ENCODE assay signal across 27 cellular contexts in the genomic region with DNA sequence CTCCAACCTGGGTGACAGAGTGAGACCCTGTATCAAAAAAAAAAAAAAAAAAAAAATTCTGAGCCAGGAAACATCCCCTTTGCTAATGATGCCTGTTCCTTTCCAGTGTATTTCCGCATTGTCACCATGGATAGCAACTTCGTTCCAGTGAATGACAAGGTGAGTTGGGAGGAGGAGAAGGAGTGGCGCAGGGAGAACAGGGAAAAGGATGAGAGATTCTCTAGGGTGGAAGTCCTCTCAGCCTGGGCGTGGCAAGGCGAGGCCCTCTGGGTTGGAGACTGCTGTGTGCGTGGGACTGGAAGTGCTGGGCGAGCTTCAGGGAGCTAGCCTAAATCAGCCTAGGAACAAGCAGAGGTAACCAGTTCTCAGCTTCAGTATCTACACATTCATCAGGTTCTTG. TPM values are rescaled to one million over a fixed set of nuclear protein-coding genes. Genes with fewer than 3 reads are reported as not detected.
"Had no signal": no experiment of that assay in that cellular context is flagged by ENCODE, and none has a peak within 500 bp of the region (broad histone marks: within the 10 kb centered on the region; RNA-seq: fewer than 3 reads in every experiment).

No MANE protein-coding gene starts in this region.

- DNase-seq: activated CD4-positive, alpha-beta memory T cell treated with anti-CD3 and anti-CD28 coated beads, Interleukin-2, amount 10 ng/mL, durations not matched to agents 7 days and 5 days; activated CD4-positive, alpha-beta T cell treated with anti-CD3 and anti-CD28 coated beads for 4 hours; activated CD8-positive, alpha-beta memory T cell treated with anti-CD3 and anti-CD28 coated beads, Interleukin-2, amount 10 ng/mL, durations not matched to agents 7 days and 5 days; activated naive CD8-positive, alpha-beta T cell treated with anti-CD3 and anti-CD28 coated beads, Interleukin-2, amount 10 ng/mL, durations not matched to agents 7 days and 5 days; amygdala; effector CD8-positive, alpha-beta T cell; heart left ventricle; kidney; midbrain; nephron progenitor cell; occipital lobe; stimulated activated CD4-positive, alpha-beta T cell treated with anti-CD3 and anti-CD28 coated beads, Interleukin-4, amount 100 ng/mL, for 1 hour; stomach; upper lobe of left lung had no signal

- ATAC-seq: activated CD8-positive, alpha-beta memory T cell treated with anti-CD3 and anti-CD28 coated beads, Interleukin-2, amount 10 ng/mL, durations not matched to agents 7 days and 5 days; gastroesophageal sphincter; heart left ventricle; left lobe of liver; stimulated activated effector memory CD8-positive, alpha-beta T cell treated with anti-CD3 and anti-CD28 coated beads, Interleukin-12 subunit alpha, Interleukin-12 subunit beta, amount 100 ng/mL, for 72 hours had no signal

- H3K4me3 Mint-ChIP-seq: activated CD4-positive, alpha-beta memory T cell treated with anti-CD3 and anti-CD28 coated beads, Interleukin-2, amount 10 ng/mL, durations not matched to agents 7 days and 5 days; activated CD8-positive, alpha-beta memory T cell treated with anti-CD3 and anti-CD28 coated beads, Interleukin-2, amount 10 ng/mL, durations not matched to agents 7 days and 5 days; activated naive CD8-positive, alpha-beta T cell treated with anti-CD3 and anti-CD28 coated beads, Interleukin-2, amount 10 ng/mL, durations not matched to agents 7 days and 5 days; dendritic cell treated with granulocyte-macrophage colony-stimulating factor and Interleukin-4, amounts not matched to agents 40 ng/mL and 50 ng/mL, for 4 days; nephron progenitor cell; stimulated activated effector memory CD8-positive, alpha-beta T cell treated with anti-CD3 and anti-CD28 coated beads, Interleukin-12 subunit alpha, Interleukin-12 subunit beta, amount 100 ng/mL, for 72 hours; T-helper 2 cell treated with Interferon-gamma antibody and Interleukin-4, amounts not matched to agents 5 μg/mL and 100 μg/mL, for 36 hours had no signal

- H3K36me3 ChIP-seq: cardiac muscle cell, gastroesophageal sphincter, heart left ventricle, right atrium auricular region, stomach, upper lobe of left lung had no signal

- H3K4me3 ChIP-seq: cardiac muscle cell, gastroesophageal sphincter, heart left ventricle, right atrium auricular region, skin epidermis, stomach, upper lobe of left lung had no signal

- H3K36me3 Mint-ChIP-seq: activated CD8-positive, alpha-beta memory T cell treated with anti-CD3 and anti-CD28 coated beads, Interleukin-2, amount 10 ng/mL, durations not matched to agents 7 days and 5 days; activated naive CD8-positive, alpha-beta T cell treated with anti-CD3 and anti-CD28 coated beads, Interleukin-2, amount 10 ng/mL, durations not matched to agents 7 days and 5 days; stimulated activated effector memory CD8-positive, alpha-beta T cell treated with anti-CD3 and anti-CD28 coated beads, Interleukin-12 subunit alpha, Interleukin-12 subunit beta, amount 100 ng/mL, for 72 hours had no signal

- FAIRE-seq: endothelial cell of umbilical vein, kidney, TTC549 had no signal

- H3K4me1 Mint-ChIP-seq: activated CD4-positive, alpha-beta memory T cell treated with anti-CD3 and anti-CD28 coated beads, Interleukin-2, amount 10 ng/mL, durations not matched to agents 7 days and 5 days; activated CD8-positive, alpha-beta memory T cell treated with anti-CD3 and anti-CD28 coated beads, Interleukin-2, amount 10 ng/mL, durations not matched to agents 7 days and 5 days; activated naive CD8-positive, alpha-beta T cell treated with anti-CD3 and anti-CD28 coated beads, Interleukin-2, amount 10 ng/mL, durations not matched to agents 7 days and 5 days; stimulated activated effector memory CD8-positive, alpha-beta T cell treated with anti-CD3 and anti-CD28 coated beads, Interleukin-12 subunit alpha, Interleukin-12 subunit beta, amount 100 ng/mL, for 72 hours had no signal

- H3K4me1 ChIP-seq: gastroesophageal sphincter, heart left ventricle, right atrium auricular region, stomach, upper lobe of left lung had no signal

- H3K9me3 Mint-ChIP-seq: activated CD4-positive, alpha-beta memory T cell treated with anti-CD3 and anti-CD28 coated beads, Interleukin-2, amount 10 ng/mL, durations not matched to agents 7 days and 5 days; dendritic cell treated with granulocyte-macrophage colony-stimulating factor and Interleukin-4, amounts not matched to agents 40 ng/mL and 50 ng/mL, for 4 days; stimulated activated effector memory CD8-positive, alpha-beta T cell treated with anti-CD3 and anti-CD28 coated beads, Interleukin-12 subunit alpha, Interleukin-12 subunit beta, amount 100 ng/mL, for 72 hours; T-helper 2 cell treated with Interferon-gamma antibody and Interleukin-4, amounts not matched to agents 5 μg/mL and 100 μg/mL, for 36 hours had no signal

- H3K27ac ChIP-seq: cardiac muscle cell, gastroesophageal sphincter, heart left ventricle, right atrium auricular region, stomach, upper lobe of left lung had no signal

- H3K27ac Mint-ChIP-seq: activated CD4-positive, alpha-beta memory T cell treated with anti-CD3 and anti-CD28 coated beads, Interleukin-2, amount 10 ng/mL, durations not matched to agents 7 days and 5 days; activated CD8-positive, alpha-beta memory T cell treated with anti-CD3 and anti-CD28 coated beads, Interleukin-2, amount 10 ng/mL, durations not matched to agents 7 days and 5 days; activated naive CD8-positive, alpha-beta T cell treated with anti-CD3 and anti-CD28 coated beads, Interleukin-2, amount 10 ng/mL, durations not matched to agents 7 days and 5 days; dendritic cell treated with granulocyte-macrophage colony-stimulating factor and Interleukin-4, amounts not matched to agents 40 ng/mL and 50 ng/mL, for 4 days; stimulated activated effector memory CD8-positive, alpha-beta T cell treated with anti-CD3 and anti-CD28 coated beads, Interleukin-12 subunit alpha, Interleukin-12 subunit beta, amount 100 ng/mL, for 72 hours; T-helper 2 cell treated with Interferon-gamma antibody and Interleukin-4, amounts not matched to agents 5 μg/mL and 100 μg/mL, for 36 hours had no signal

- H3K27me3 ChIP-seq: cardiac muscle cell, gastroesophageal sphincter, right atrium auricular region, stomach, upper lobe of left lung had no signal

- H3K9me3 ChIP-seq: gastroesophageal sphincter, stomach, upper lobe of left lung had no signal

RNA-seq across cellular contexts. Expression of a gene that starts 7.2 kb away (rescaled TPM):
- total RNA-seq: activated CD4-positive, alpha-beta memory T cell treated with anti-CD3 and anti-CD28 coated beads, Interleukin-2, amount 10 ng/mL, durations not matched to agents 7 days and 5 days; activated CD8-positive, alpha-beta memory T cell treated with anti-CD3 and anti-CD28 coated beads, Interleukin-2, amount 10 ng/mL, durations not matched to agents 7 days and 5 days; activated naive CD8-positive, alpha-beta T cell treated with anti-CD3 and anti-CD28 coated beads, Interleukin-2, amount 10 ng/mL, durations not matched to agents 7 days and 5 days; cardiac muscle cell; chondrocyte; endothelial cell of umbilical vein; kidney; left lobe of liver; lung microvascular endothelial cell; posterior vena cava had no signal
- polyA plus RNA-seq: cardiac muscle cell, endothelial cell of umbilical vein had no signal
